Comparison of ENCODE assay signal across 8 cellular contexts in genomic region chr11:8099291-8099899, GRCh38. TPM values are rescaled to one million over a fixed set of nuclear protein-coding genes. Genes with fewer than 3 reads are reported as not detected.
DNase-seq lines count a peak whose midpoint lies in the region; ATAC-seq and TF ChIP-seq lines count a peak whose summit lies in the region.

No MANE protein-coding gene starts in this region.

- H3K4me1 Mint-ChIP-seq in activated T-helper 1 cell treated with anti-CD3 and anti-CD28 coated beads, Interleukin-12 subunit alpha, Interleukin-12 subunit beta, Interleukin-2, Interleukin-4 antibody, amounts not matched to agents 30 ng/mL and 10 ng/mL and 1 ng/mL, durations not matched to agents 14 hours and 24 hours and 36 hours (ENCODE audit: low read depth), result no peaks in the 10 kb centered on the region

- no peaks in the 10 kb centered on the region for H3K36me3 Mint-ChIP-seq in activated T-helper 1 cell treated with anti-CD3 and anti-CD28 coated beads, Interleukin-12 subunit alpha, Interleukin-12 subunit beta, Interleukin-2, Interleukin-4 antibody, amounts not matched to agents 30 ng/mL and 10 ng/mL and 1 ng/mL, durations not matched to agents 14 hours and 24 hours and 36 hours (ENCODE audit: low read depth)

- H3K4me1 ChIP-seq in PC-3 (ENCODE audit: insufficient read depth, low read length), result no peaks in the 10 kb centered on the region
- H3K4me1 ChIP-seq in osteoblast (ENCODE audit: insufficient read depth, low read length), result peaks cover 17% of the 10 kb centered on the region
- H3K4me1 ChIP-seq in tibial nerve, result no peaks in the 10 kb centered on the region

- CTCF ChIA-PET in PC-3 (lab: Charles Lee), result interaction anchor here (0.6 to 2.6 kb wide), 6 partner anchors 11 to 93 kb away, joined by 3 to 49 read pairs (median 4); no protein-coding TSS in a partner anchor

- H3K9me3 ChIP-seq in PC-3 (ENCODE audit: low read length) (no peaks in the 10 kb centered on the region), osteoblast (ENCODE audit: low read depth, low read length) (no peaks in the 10 kb centered on the region), tibial nerve (no peaks in the 10 kb centered on the region)

- H3K27ac ChIP-seq in PC-3 (ENCODE audit: low read length) (no peak overlapping the region), osteoblast (ENCODE audit: low read depth, low read length) (peak overlapping the region; percentile 79), tibial nerve (no peak overlapping the region)

- H3K27ac Mint-ChIP-seq in activated T-helper 1 cell treated with anti-CD3 and anti-CD28 coated beads, Interleukin-12 subunit alpha, Interleukin-12 subunit beta, Interleukin-2, Interleukin-4 antibody, amounts not matched to agents 30 ng/mL and 10 ng/mL and 1 ng/mL, durations not matched to agents 14 hours and 24 hours and 36 hours, result no peak overlapping the region

- no peak for TF ChIP-seq POLR2A in tibial nerve (IDR thresholded peaks at IDR 0.05)

- H4K20me1 ChIP-seq in PC-3 (ENCODE audit: low read length) (no peaks in the 10 kb centered on the region), osteoblast (ENCODE audit: insufficient read depth, low read length) (peaks cover 11% of the 10 kb centered on the region)

- H3K79me2 ChIP-seq in PC-3 (ENCODE audit: low read length), result no peaks in the 10 kb centered on the region
- H3K79me2 ChIP-seq in osteoblast (ENCODE audit: insufficient read depth, low read length), result no peaks in the 10 kb centered on the region

- BruUV-seq in PC-3 (replicated peaks; lab: Mats Ljungman, UMichigan), result no TSS peak

- H3K27me3 ChIP-seq in PC-3 (ENCODE audit: low read length), result no peaks in the 10 kb centered on the region
- H3K27me3 ChIP-seq in osteoblast (ENCODE audit: insufficient read depth, low read length), result no peaks in the 10 kb centered on the region
- H3K27me3 ChIP-seq in tibial nerve, result no peaks in the 10 kb centered on the region

- TF ChIP-seq CTCF in PC-3 (conservative IDR thresholded peaks at IDR 0.05; ENCODE audit: low read depth, low read length) (peak; percentile 88), osteoblast (IDR thresholded peaks at IDR 0.05; ENCODE audit: extremely low read depth, low read depth, low read length) (peak; percentile 93), tibial nerve (IDR thresholded peaks at IDR 0.05) (peak; percentile 59 to 84 (median 74))

- H3F3A ChIP-seq in PC-3 (ENCODE audit: low read length, unreplicated experiment), result no peaks in the 10 kb centered on the region

- H3K27me3 Mint-ChIP-seq in activated T-helper 1 cell treated with anti-CD3 and anti-CD28 coated beads, Interleukin-12 subunit alpha, Interleukin-12 subunit beta, Interleukin-2, Interleukin-4 antibody, amounts not matched to agents 30 ng/mL and 10 ng/mL and 1 ng/mL, durations not matched to agents 14 hours and 24 hours and 36 hours (ENCODE audit: insufficient read depth), result no peaks in the 10 kb centered on the region

- TF ChIP-seq EP300 in tibial nerve (IDR thresholded peaks at IDR 0.05), result no peak

- H3K9me2 ChIP-seq in PC-3 (replicated peaks; ENCODE audit: low read length), result no peaks in the 10 kb centered on the region

- H3K4me3 ChIP-seq in PC-3 (ENCODE audit: low read length), result no peak overlapping the region
- no peak overlapping the region for H3K4me3 ChIP-seq in osteoblast (ENCODE audit: insufficient read depth, low read length)
- H3K4me3 ChIP-seq in tibial nerve, result no peak overlapping the region

- H2AFZ ChIP-seq in PC-3 (ENCODE audit: low read length), result no peak overlapping the region
- no peak overlapping the region for H2AFZ ChIP-seq in osteoblast (ENCODE audit: low read length)

- ATAC-seq in HG03432 (IDR thresholded peaks at IDR 0.05; ENCODE audit: unreplicated experiment) (peak; percentile 71), PC-3 (peak; percentile 89)

- WGBS in tibial nerve, 2 donors, result 49 to 50% methylated on average over 3 of the region's 3 CpGs

- DNase-seq in NOMO-1 treated with DMSO at 0.1 percent for 48 hours (lab: John Stamatoyannopoulos, UW; ENCODE audit: unreplicated experiment) (peak; percentile 49), NOMO-1 treated with dmso at 0.1 percent for 144 hours (lab: John Stamatoyannopoulos, UW; ENCODE audit: unreplicated experiment) (no peak), PC-3 (peak; percentile 83), fibroblast of the conjunctiva (ENCODE audit: low read depth) (peak; percentile 77), osteoblast (ENCODE audit: insufficient read length, low spot score, missing footprints) (peak; percentile 86), tibial nerve (ENCODE audit: low spot score in 2 of 2) (peak; percentile 78 to 95)
- DNase-seq in activated T-helper 1 cell treated with anti-CD3 and anti-CD28 coated beads, Interleukin-12 subunit alpha, Interleukin-12 subunit beta, Interleukin-2, Interleukin-4 antibody, amounts not matched to agents 30 ng/mL and 10 ng/mL and 1 ng/mL, durations not matched to agents 14 hours and 24 hours and 36 hours (ENCODE audit: low spot score), result peak; percentile 43

- H3K4me2 ChIP-seq in PC-3 (ENCODE audit: low read length) (no peak overlapping the region), osteoblast (ENCODE audit: insufficient read depth, low read length) (no peak overlapping the region)

- H3K9me3 Mint-ChIP-seq in activated T-helper 1 cell treated with anti-CD3 and anti-CD28 coated beads, Interleukin-12 subunit alpha, Interleukin-12 subunit beta, Interleukin-2, Interleukin-4 antibody, amounts not matched to agents 30 ng/mL and 10 ng/mL and 1 ng/mL, durations not matched to agents 14 hours and 24 hours and 36 hours, result no peaks in the 10 kb centered on the region

- intact Hi-C loops in PC-3 (cut with micrococcal nuclease), result loop anchor here (1.0 to 2.0 kb wide), 3 partner anchors 66 to 207 kb away; no protein-coding TSS in a partner anchor
- intact Hi-C loops in activated T-helper 1 cell treated with anti-CD3 and anti-CD28 coated beads, Interleukin-12 subunit alpha, Interleukin-12 subunit beta, Interleukin-2, Interleukin-4 antibody, amounts not matched to agents 30 ng/mL and 10 ng/mL and 1 ng/mL, durations not matched to agents 14 hours and 24 hours and 36 hours (cut with micrococcal nuclease), result loop anchor here (1.0 kb wide), 3 partner anchors 66 to 207 kb away; no protein-coding TSS in a partner anchor

- POLR2A ChIA-PET in PC-3 (lab: Charles Lee; ENCODE audit: unreplicated experiment), result no interaction called here

- no peak overlapping the region for H3K9ac ChIP-seq in PC-3 (ENCODE audit: low read length)

- H3K4me3 Mint-ChIP-seq in activated T-helper 1 cell treated with anti-CD3 and anti-CD28 coated beads, Interleukin-12 subunit alpha, Interleukin-12 subunit beta, Interleukin-2, Interleukin-4 antibody, amounts not matched to agents 30 ng/mL and 10 ng/mL and 1 ng/mL, durations not matched to agents 14 hours and 24 hours and 36 hours, result no peak overlapping the region

- H3K36me3 ChIP-seq in PC-3 (ENCODE audit: low read depth, low read length) (no peaks in the 10 kb centered on the region), osteoblast (ENCODE audit: insufficient read depth, low read length) (peaks cover 44% of the 10 kb centered on the region), tibial nerve (peaks cover 0 to 95% (median 0%) of the 10 kb centered on the region in 3 donors)

RNA-seq across cellular contexts. Expression of gene TUB, which starts 18.4 kb away (rescaled TPM):
- total RNA-seq in PC-3 (2014; rRNA removed), result 3.2 and 3.3 TPM in 2 replicates
- total RNA-seq in activated T-helper 1 cell treated with anti-CD3 and anti-CD28 coated beads, Interleukin-12 subunit alpha, Interleukin-12 subunit beta, Interleukin-2, Interleukin-4 antibody, amounts not matched to agents 30 ng/mL and 10 ng/mL and 1 ng/mL, durations not matched to agents 14 hours and 24 hours and 36 hours, result 0.24 and 0.29 TPM in 2 replicates
- 19.2 and 23.5 TPM in 2 replicates for total RNA-seq in osteoblast
- 10 to 100 TPM in 3 of 4 donors, 1 to 10 TPM in 1; 9.3 to 14.5 (median 12.5) TPM for total RNA-seq in tibial nerve
